Comparison of ENCODE assay signal across 23 cellular contexts in the genomic region with DNA sequence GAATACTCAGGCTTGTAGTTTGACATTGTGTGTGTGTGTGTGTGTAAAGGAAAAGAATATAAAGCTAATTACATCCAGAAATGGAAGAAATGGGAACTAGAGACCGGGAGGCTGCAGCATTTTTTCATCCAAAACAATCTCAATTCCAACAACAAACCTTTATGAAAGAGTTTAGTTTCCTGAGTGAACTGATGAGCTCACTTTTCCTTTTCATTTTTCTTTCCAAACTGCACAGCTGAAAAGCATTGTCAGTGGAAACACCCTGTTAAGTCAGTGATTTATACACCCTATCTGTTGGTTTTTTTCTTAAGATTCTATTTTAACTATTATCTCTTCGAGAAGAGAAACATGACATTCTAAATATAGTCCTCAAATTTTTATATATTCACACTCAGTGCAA.
DNase-seq lines count a peak whose midpoint lies in the region; ATAC-seq and TF ChIP-seq lines count a peak whose summit lies in the region.
"Had no signal": no experiment of that assay in that cellular context is flagged by ENCODE, and none has a peak within 500 bp of the region (broad histone marks: within the 10 kb centered on the region; RNA-seq: fewer than 3 reads in every experiment).

No MANE protein-coding gene starts in this region.

- ATAC-seq in GM19455 (IDR thresholded peaks at IDR 0.05; ENCODE audit: unreplicated experiment) (no peak), GM18511 (IDR thresholded peaks at IDR 0.05; ENCODE audit: unreplicated experiment) (no peak), right cardiac atrium (no peak)
- ATAC-seq: A549; CD8-positive, alpha-beta T cell; PC-3; Right ventricle myocardium inferior had no signal

- no peaks in the 10 kb centered on the region for H4K20me1 ChIP-seq in GM23248 (ENCODE audit: insufficient read depth)

- H4K91ac ChIP-seq in mesenchymal stem cell (ENCODE audit: low read length) = no peak overlapping the region

- H2AFZ ChIP-seq in GM23248 = peak overlapping the region; percentile 3; the same call in 1 of the 2 replicates
- H2AFZ ChIP-seq in mesenchymal stem cell (ENCODE audit: low read depth, low read length) = no peak overlapping the region

- H2BK5ac ChIP-seq in mesenchymal stem cell (ENCODE audit: low read depth, low read length, poor library complexity, severe bottlenecking) = no peak overlapping the region

- TF ChIP-seq EP300 in suprapubic skin (IDR thresholded peaks at IDR 0.05) = no peak

- no peak overlapping the region for H3K18ac ChIP-seq in mesenchymal stem cell (ENCODE audit: low read depth in 1 of 2, low read length in 2 of 2)

- H3K27me3 ChIP-seq in GM23248 (replicated peaks; ENCODE audit: insufficient read depth) = no peaks in the 10 kb centered on the region
- H3K27me3 ChIP-seq in mesenchymal stem cell (ENCODE audit: control insufficient read depth in 1 of 2, insufficient read depth in 1 of 2, low read length in 2 of 2) = peaks cover 0 to 5% of the 10 kb centered on the region in 2 experiments
- H3K27me3 ChIP-seq in right cardiac atrium (ENCODE audit: control insufficient read depth, insufficient read depth) = no peaks in the 10 kb centered on the region
- no peaks in the 10 kb centered on the region for H3K27me3 ChIP-seq in suprapubic skin
- H3K27me3 ChIP-seq: SJCRH30 had no signal

- in situ Hi-C loops in GM23248 (cut with MboI) = no loop called here

- H3K4me3 ChIP-seq in GM23248 (no peak overlapping the region), mesenchymal stem cell (ENCODE audit: insufficient read depth in 1 of 2, low read depth in 1 of 2, low read length in 2 of 2) (no peak overlapping the region), right cardiac atrium (ENCODE audit: low read length) (no peak overlapping the region), suprapubic skin (no peak overlapping the region)
- H3K4me3 ChIP-seq: A549, SJCRH30 had no signal

- no peak overlapping the region for H3K23ac ChIP-seq in mesenchymal stem cell (ENCODE audit: low read length in 2 of 2)

- no peak overlapping the region for H3K4me2 ChIP-seq in GM23248 (ENCODE audit: unreplicated experiment)
- H3K4me2 ChIP-seq in mesenchymal stem cell (ENCODE audit: low read length, poor library complexity, severe bottlenecking) = no peak overlapping the region
- H3K4me2 ChIP-seq: A549 had no signal

- no peak overlapping the region for H2BK120ac ChIP-seq in mesenchymal stem cell (ENCODE audit: low read depth, low read length)

- H3K4me1 ChIP-seq in GM23248 (ENCODE audit: insufficient read depth) (peaks cover 39% of the 10 kb centered on the region), mesenchymal stem cell (ENCODE audit: control insufficient read depth, insufficient read depth, low read depth, low read length) (no peaks in the 10 kb centered on the region), right cardiac atrium (ENCODE audit: control insufficient read depth, insufficient read depth, low read length) (no peaks in the 10 kb centered on the region), suprapubic skin (no peaks in the 10 kb centered on the region)
- H3K4me1 ChIP-seq: A549, Caco-2 had no signal

- H3K79me1 ChIP-seq in mesenchymal stem cell (replicated peaks; ENCODE audit: low read length, poor library complexity, severe bottlenecking) = no peaks in the 10 kb centered on the region

- H3K9me3 ChIP-seq in GM23248 (ENCODE audit: low read depth) = no peaks in the 10 kb centered on the region
- H3K9me3 ChIP-seq in mesenchymal stem cell (ENCODE audit: control insufficient read depth, low read length) = no peaks in the 10 kb centered on the region
- H3K9me3 ChIP-seq in right cardiac atrium (ENCODE audit: control insufficient read depth, low read length) = no peaks in the 10 kb centered on the region
- H3K9me3 ChIP-seq in suprapubic skin = no peaks in the 10 kb centered on the region
- H3K9me3 ChIP-seq: A549, Caco-2 had no signal

- no peak overlapping the region for H3K4ac ChIP-seq in mesenchymal stem cell (ENCODE audit: low read depth in 1 of 2, low read length in 2 of 2)

- H3K27ac ChIP-seq in GM23248 (peak overlapping the region; percentile 20), mesenchymal stem cell (ENCODE audit: low read length, poor library complexity, severe bottlenecking) (no peak overlapping the region), right cardiac atrium (ENCODE audit: low read length) (no peak overlapping the region), suprapubic skin (no peak overlapping the region)
- H3K27ac ChIP-seq: A549, C4-2B, SJCRH30 had no signal

- H3F3A ChIP-seq in GM23248 (ENCODE audit: insufficient read depth) = peaks cover 13% of the 10 kb centered on the region; the same call in 1 of the 2 replicates

- H3K9ac ChIP-seq in GM23248 = peak overlapping the region; percentile 30
- peak overlapping the region; percentile 20 for H3K9ac ChIP-seq in mesenchymal stem cell (ENCODE audit: low read length)

- intact Hi-C loops in right cardiac atrium (cut with DNase I) = no loop called here

- H3K14ac ChIP-seq in mesenchymal stem cell (ENCODE audit: low read length in 2 of 2) = no peak overlapping the region

- DNase-seq in GM23248 (peak; percentile 49), dermis microvascular lymphatic vessel endothelial cell (ENCODE audit: low read depth in 2 of 2) (peak; percentile 25 to 27), mesenchymal stem cell (no peak), right cardiac atrium (no peak), suprapubic skin (ENCODE audit: low spot score in 2 of 2) (no peak)
- DNase-seq: Caco-2; CD8-positive, alpha-beta T cell; EL; GDM1; NCI-H1105; NCI-H146; NCI-H1930; NCI-H2107; NCI-H524; NCI-H774; NK-92 treated with Interleukin-12 subunit alpha and Interleukin-12 subunit beta, amount 100 ng/mL, for 24 hours; PC-3; SJCRH30 had no signal

- no peak overlapping the region for H2BK15ac ChIP-seq in mesenchymal stem cell (ENCODE audit: low read depth, poor library complexity, severe bottlenecking)

- no peaks in the 10 kb centered on the region for H3K36me3 ChIP-seq in GM23248 (ENCODE audit: low read depth)
- no peaks in the 10 kb centered on the region for H3K36me3 ChIP-seq in mesenchymal stem cell (ENCODE audit: control insufficient read depth in 1 of 2, insufficient read depth in 2 of 2, low read depth in 1 of 2, low read length in 2 of 2)
- H3K36me3 ChIP-seq in suprapubic skin = no peaks in the 10 kb centered on the region

- H3K79me2 ChIP-seq in GM23248 (ENCODE audit: insufficient read depth) = no peaks in the 10 kb centered on the region

- WGBS in GM23248 (ENCODE audit: low coverage in 1 of 2, low lambda C conversion rate in 2 of 2, missing lambda C conversion rate in 2 of 2), 2 experiments = 5 to 6% methylated on average over 2 of the region's 2 CpGs
- 0% methylated on average over 1 of the region's 2 CpGs for WGBS in mesenchymal stem cell
- WGBS in right cardiac atrium = 12% methylated on average over 2 of the region's 2 CpGs
- WGBS in suprapubic skin = 11% methylated on average over 2 of the region's 2 CpGs

- TF ChIP-seq POLR2A in suprapubic skin (IDR thresholded peaks at IDR 0.05) = no peak

- H2AK5ac ChIP-seq in mesenchymal stem cell (ENCODE audit: low read length, severe bottlenecking) = no peak overlapping the region

- no peaks in the 10 kb centered on the region for H3K9me2 ChIP-seq in GM23248 (ENCODE audit: insufficient read depth)

- H2BK12ac ChIP-seq in mesenchymal stem cell (ENCODE audit: low read length in 2 of 2) = no peak overlapping the region

- no peak overlapping the region for H4K8ac ChIP-seq in mesenchymal stem cell (ENCODE audit: low read length)

- TF ChIP-seq CTCF in suprapubic skin (IDR thresholded peaks at IDR 0.05) = no peak

Comparison
In these comparisons a context has a peak if more than half of its experiments do, and no peak if none do; other contexts are left out.
1. DNase-seq: peak in GM23248 (single experiment) and dermis microvascular lymphatic vessel endothelial cell (2 of 2); none in mesenchymal stem cell (single experiment), right cardiac atrium (0 of 3) and suprapubic skin (0 of 2).